In genomic region chr6:43845646-43846045, GRCh38 we compare ENCODE assay signal across 33 cellular contexts.
"Had no signal": no experiment of that assay in that cellular context is flagged by ENCODE, and none has a peak within 500 bp of the region (broad histone marks: within the 10 kb centered on the region; RNA-seq: fewer than 3 reads in every experiment).

No MANE protein-coding gene starts in this region.

- H3K36me3 ChIP-seq: brain microvascular endothelial cell, cardiac muscle cell, Peyer's patch, WERI-Rb-1 had no signal

- H3K27ac Mint-ChIP-seq: activated CD4-positive, alpha-beta memory T cell treated with anti-CD3 and anti-CD28 coated beads, Interleukin-2, amount 10 ng/mL, durations not matched to agents 7 days and 5 days; activated naive CD4-positive, alpha-beta T cell treated with anti-CD3 and anti-CD28 coated beads for 36 hours; activated naive CD8-positive, alpha-beta T cell; activated naive CD8-positive, alpha-beta T cell treated with anti-CD3 and anti-CD28 coated beads, Interleukin-2, amount 50 U/mL, for 24 hours; activated T-helper 1 cell treated with anti-CD3 and anti-CD28 coated beads, Interleukin-12 subunit alpha, Interleukin-12 subunit beta, Interleukin-2, Interleukin-4 antibody, amounts not matched to agents 30 ng/mL and 10 ng/mL and 1 ng/mL, durations not matched to agents 14 hours and 24 hours and 36 hours had no signal

- H3K9me3 ChIP-seq: Peyer's patch had no signal

- ATAC-seq: activated naive CD8-positive, alpha-beta T cell treated with anti-CD3 and anti-CD28 coated beads, Interleukin-2, amount 50 U/mL, for 24 hours; activated T-cell treated with anti-CD3 and anti-CD28 coated beads, Interleukin-2, amount 50 U/mL, for 4 hours; Right ventricle myocardium inferior; SK-N-SH treated with all-trans-retinoic acid at 6 μM for 48 hours had no signal

- H3K4me1 Mint-ChIP-seq: activated CD4-positive, alpha-beta memory T cell treated with anti-CD3 and anti-CD28 coated beads, Interleukin-2, amount 10 ng/mL, durations not matched to agents 7 days and 5 days; activated naive CD8-positive, alpha-beta T cell treated with anti-CD3 and anti-CD28 coated beads, Interleukin-2, amount 50 U/mL, for 24 hours; central memory CD8-positive, alpha-beta T cell had no signal

- DNase-seq: activated CD4-positive, alpha-beta memory T cell treated with anti-CD3 and anti-CD28 coated beads, Interleukin-2, amount 10 ng/mL, durations not matched to agents 7 days and 5 days; activated CD4-positive, alpha-beta T cell treated with anti-CD3 and anti-CD28 coated beads for 1 hour; activated CD4-positive, alpha-beta T cell treated with anti-CD3 and anti-CD28 coated beads for 48 hours; activated CD4-positive, CD25-positive, alpha-beta regulatory T cell; activated gamma-delta T cell treated with Interleukin-2 at 50 U/mL for 16 hours; activated naive CD4-positive, alpha-beta T cell treated with anti-CD3 and anti-CD28 coated beads for 36 hours; activated naive CD8-positive, alpha-beta T cell treated with anti-CD3 and anti-CD28 coated beads, Interleukin-2, amount 50 U/mL, for 24 hours; activated T-cell treated with anti-CD3 and anti-CD28 coated beads for 4 hours; activated T-cell treated with anti-CD3 and anti-CD28 coated beads, Interleukin-2, amount 50 U/mL, for 4 hours; anterior cingulate cortex; brain microvascular endothelial cell; NCI-H1105; NCI-H1417 treated with DMSO at 0.1 percent for 48 hours; NCI-H187 treated with DMSO at 0.1 percent for 48 hours; NCI-H2081; NCI-H226; NCI-H446 treated with DMSO at 0.1 percent for 48 hours; NCI-H524; NCI-H69; NCI-H82; RPMI8226; SIG-M5; T-helper 1 cell; T-helper 2 cell; T-helper 9 cell; WERI-Rb-1 had no signal

- H3K27me3 ChIP-seq: brain microvascular endothelial cell, cardiac muscle cell, Peyer's patch had no signal

- H3K36me3 Mint-ChIP-seq: activated naive CD8-positive, alpha-beta T cell had no signal

- H3K4me3 ChIP-seq: cardiac muscle cell, Peyer's patch had no signal

- H3K27me3 Mint-ChIP-seq: activated naive CD8-positive, alpha-beta T cell treated with anti-CD3 and anti-CD28 coated beads, Interleukin-2, amount 50 U/mL, for 24 hours had no signal

- H3K4me1 ChIP-seq: Peyer's patch had no signal

- H3K4me3 Mint-ChIP-seq: activated CD4-positive, alpha-beta memory T cell treated with anti-CD3 and anti-CD28 coated beads, Interleukin-2, amount 10 ng/mL, durations not matched to agents 7 days and 5 days; activated naive CD4-positive, alpha-beta T cell treated with anti-CD3 and anti-CD28 coated beads for 36 hours; activated naive CD8-positive, alpha-beta T cell; activated naive CD8-positive, alpha-beta T cell treated with anti-CD3 and anti-CD28 coated beads, Interleukin-2, amount 50 U/mL, for 24 hours; activated T-cell treated with anti-CD3 and anti-CD28 coated beads, Interleukin-2, amount 50 U/mL, for 4 hours; activated T-helper 1 cell treated with anti-CD3 and anti-CD28 coated beads, Interleukin-12 subunit alpha, Interleukin-12 subunit beta, Interleukin-2, Interleukin-4 antibody, amounts not matched to agents 30 ng/mL and 10 ng/mL and 1 ng/mL, durations not matched to agents 14 hours and 24 hours and 36 hours; central memory CD8-positive, alpha-beta T cell had no signal

- H3K27ac ChIP-seq: brain microvascular endothelial cell, cardiac muscle cell, Peyer's patch, WERI-Rb-1 had no signal

- H3K9me3 Mint-ChIP-seq: activated CD4-positive, alpha-beta memory T cell treated with anti-CD3 and anti-CD28 coated beads, Interleukin-2, amount 10 ng/mL, durations not matched to agents 7 days and 5 days; activated naive CD4-positive, alpha-beta T cell treated with anti-CD3 and anti-CD28 coated beads for 36 hours; activated naive CD8-positive, alpha-beta T cell treated with anti-CD3 and anti-CD28 coated beads, Interleukin-2, amount 50 U/mL, for 24 hours; activated T-cell treated with anti-CD3 and anti-CD28 coated beads, Interleukin-2, amount 50 U/mL, for 4 hours; activated T-helper 1 cell treated with anti-CD3 and anti-CD28 coated beads, Interleukin-12 subunit alpha, Interleukin-12 subunit beta, Interleukin-2, Interleukin-4 antibody, amounts not matched to agents 30 ng/mL and 10 ng/mL and 1 ng/mL, durations not matched to agents 14 hours and 24 hours and 36 hours; central memory CD8-positive, alpha-beta T cell had no signal
